Comparison of ENCODE assay signal across 23 cellular contexts in the genomic region with DNA sequence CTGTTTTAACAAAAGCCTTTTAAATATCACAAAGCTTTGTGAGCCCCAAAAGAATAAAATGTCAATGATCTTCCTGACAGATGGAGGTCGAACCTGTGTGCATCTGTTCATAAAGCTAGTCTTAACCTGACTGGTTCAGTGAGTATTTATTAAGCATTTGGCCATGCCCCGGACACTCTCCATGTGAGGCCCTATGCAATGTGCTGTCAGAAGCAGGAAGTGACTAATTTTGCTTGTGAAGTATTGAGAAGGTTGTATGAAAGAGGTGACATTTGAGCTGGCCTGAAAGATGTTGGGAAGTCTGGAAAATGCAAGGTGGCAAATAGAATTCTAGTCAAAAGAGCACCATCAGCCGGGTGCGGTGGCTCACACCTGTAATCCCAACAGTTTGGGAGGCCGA.
"Had no signal": no experiment of that assay in that cellular context is flagged by ENCODE, and none has a peak within 500 bp of the region (broad histone marks: within the 10 kb centered on the region; RNA-seq: fewer than 3 reads in every experiment).

No MANE protein-coding gene starts in this region.

- H3K4me3 Mint-ChIP-seq: activated CD8-positive, alpha-beta T cell treated with anti-CD3 and anti-CD28 coated beads, Interleukin-2, amount 10 ng/mL, durations not matched to agents 7 days and 5 days; immature natural killer cell; natural killer cell treated with Interleukin-12 subunit alpha and Interleukin-12 subunit beta and Interleukin-15 and Interleukin-18, amount 100 ng/mL, for 72 hours; stimulated activated memory B cell treated with anti-CD40 and anti-IgM and Interleukin-4, amounts not matched to agents 10 μg/mL and 1 μg/mL and 100 μg/mL, for 72 hours; T-helper 17 cell; WTC11 had no signal

- ATAC-seq: activated CD8-positive, alpha-beta T cell treated with anti-CD3 and anti-CD28 coated beads, Interleukin-2, amount 10 ng/mL, durations not matched to agents 7 days and 5 days; left colon; mucosa of descending colon; natural killer cell treated with Interleukin-12 subunit alpha and Interleukin-12 subunit beta and Interleukin-15 and Interleukin-18, amount 100 ng/mL, for 72 hours; psoas muscle; sciatic nerve; stimulated activated memory B cell treated with anti-CD40 and anti-IgM and Interleukin-4, amounts not matched to agents 10 μg/mL and 1 μg/mL and 100 μg/mL, for 72 hours; T-helper 17 cell; WTC11 had no signal

- H3K9me3 ChIP-seq: ascending aorta, mucosa of descending colon had no signal

- H3K4me1 ChIP-seq: ascending aorta, psoas muscle, spleen had no signal

- H3K27me3 Mint-ChIP-seq: natural killer cell treated with Interleukin-12 subunit alpha and Interleukin-12 subunit beta and Interleukin-15 and Interleukin-18, amount 100 ng/mL, for 72 hours; stimulated activated memory B cell treated with anti-CD40 and anti-IgM and Interleukin-4, amounts not matched to agents 10 μg/mL and 1 μg/mL and 100 μg/mL, for 72 hours; T-helper 17 cell had no signal

- H3K27ac Mint-ChIP-seq: activated CD8-positive, alpha-beta T cell treated with anti-CD3 and anti-CD28 coated beads, Interleukin-2, amount 10 ng/mL, durations not matched to agents 7 days and 5 days; immature natural killer cell; natural killer cell treated with Interleukin-12 subunit alpha and Interleukin-12 subunit beta and Interleukin-15 and Interleukin-18, amount 100 ng/mL, for 72 hours; stimulated activated memory B cell treated with anti-CD40 and anti-IgM and Interleukin-4, amounts not matched to agents 10 μg/mL and 1 μg/mL and 100 μg/mL, for 72 hours; T-helper 17 cell; WTC11 had no signal

- H3K27me3 ChIP-seq: ascending aorta, cardiac muscle cell, spleen had no signal

- H3K36me3 ChIP-seq: ascending aorta, cardiac muscle cell, spleen had no signal

- DNase-seq: activated CD4-positive, alpha-beta T cell treated with anti-CD3 and anti-CD28 coated beads for 48 hours; activated CD8-positive, alpha-beta memory T cell treated with anti-CD3 and anti-CD28 coated beads, Interleukin-2, amount 50 U/mL, for 48 hours; activated CD8-positive, alpha-beta T cell treated with anti-CD3 and anti-CD28 coated beads, Interleukin-2, amount 10 ng/mL, durations not matched to agents 7 days and 5 days; effector memory CD4-positive, alpha-beta T cell; glutamatergic neuron; immature natural killer cell; left colon; mucosa of descending colon; nucleus accumbens; psoas muscle; spleen; stimulated activated CD4-positive, alpha-beta T cell treated with anti-CD3 and anti-CD28 coated beads, Interleukin-1b, Interleukin-23, amount 100 ng/mL, for 48 hours; substantia nigra; T-helper 17 cell; trophoblast cell had no signal

- H3K27ac ChIP-seq: ascending aorta, cardiac muscle cell, coronary artery, psoas muscle, spleen had no signal

- H3K4me3 ChIP-seq: ascending aorta, cardiac muscle cell, coronary artery, lung, mucosa of descending colon, psoas muscle, spleen had no signal

- H3K36me3 Mint-ChIP-seq: immature natural killer cell; stimulated activated memory B cell treated with anti-CD40 and anti-IgM and Interleukin-4, amounts not matched to agents 10 μg/mL and 1 μg/mL and 100 μg/mL, for 72 hours; WTC11 had no signal

- H3K4me1 Mint-ChIP-seq: immature natural killer cell; stimulated activated memory B cell treated with anti-CD40 and anti-IgM and Interleukin-4, amounts not matched to agents 10 μg/mL and 1 μg/mL and 100 μg/mL, for 72 hours; T-helper 17 cell; WTC11 had no signal
